ENCODE assay signal across 24 cellular contexts in genomic region chr2:15565994-15566671, GRCh38. TPM values are rescaled to one million over a fixed set of nuclear protein-coding genes. Genes with fewer than 3 reads are reported as not detected.
DNase-seq lines count a peak whose midpoint lies in the region; ATAC-seq, FAIRE-seq and TF ChIP-seq lines count a peak whose summit lies in the region.
"Had no signal": no experiment of that assay in that cellular context is flagged by ENCODE, and none has a peak within 500 bp of the region (broad histone marks: within the 10 kb centered on the region; RNA-seq: fewer than 3 reads in every experiment).

No MANE protein-coding gene starts in this region.

- intact Hi-C loops in HepG2 (cut with micrococcal nuclease; ENCODE audit: unreplicated experiment) (no loop called here), right lobe of liver (cut with DNase I) (no loop called here)

- TF ChIP-seq CTCF in HepG2 (CRISPR knock-in tag; IDR thresholded peaks at IDR 0.05), result no peak
- TF ChIP-seq CTCF in right lobe of liver (IDR thresholded peaks at IDR 0.05), result no peak

- H3K27me3 ChIP-seq in HepG2 (ENCODE audit: control insufficient read depth in 1 of 2, insufficient read depth in 2 of 2, low read length in 2 of 2) (peaks cover 0 to 9% of the 10 kb centered on the region in 2 experiments; a peak in 2 of 5 replicates), right lobe of liver (no peaks in the 10 kb centered on the region)
- H3K27me3 ChIP-seq: BE2C, BLaER1 had no signal

- no peak overlapping the region for H3K4me2 ChIP-seq in HepG2 (ENCODE audit: low read depth, low read length)
- H3K4me2 ChIP-seq: BLaER1 had no signal

- H3K4me3 Mint-ChIP-seq in natural killer cell treated with Interleukin-12 subunit alpha and Interleukin-12 subunit beta and Interleukin-15 and Interleukin-18, amount 100 ng/mL, for 72 hours, result no peak overlapping the region
- H3K4me3 Mint-ChIP-seq: CD14-positive monocyte; CD4-positive, alpha-beta memory T cell; CD8-positive, alpha-beta memory T cell had no signal

- H2AFZ ChIP-seq in HepG2 (ENCODE audit: low read length), result no peak overlapping the region

- H3K36me3 ChIP-seq in HepG2 (replicated peaks in 1 of 2; ENCODE audit: control insufficient read depth in 1 of 2, insufficient read depth in 2 of 2, low read length in 2 of 2), result no peaks in the 10 kb centered on the region
- H3K36me3 ChIP-seq in right lobe of liver, result no peaks in the 10 kb centered on the region
- H3K36me3 ChIP-seq: BE2C, BLaER1 had no signal

- WGBS in HepG2 (ENCODE audit: low lambda C conversion rate), result 1% methylated on average over 2 of the region's 2 CpGs
- WGBS in right lobe of liver (ENCODE audit: insufficient coverage, low coverage, low lambda C conversion rate, missing lambda C conversion rate), result 27% methylated on average over 2 of the region's 2 CpGs

- in situ Hi-C loops in HepG2 (cut with HindIII; ENCODE audit: extremely low pct_ligation_motif_present, low pct_unique_long_range_greater_than_20kb), result no loop called here

- H3K9ac ChIP-seq in HepG2 (ENCODE audit: insufficient read depth, low read depth, low read length), result no peak overlapping the region
- H3K9ac ChIP-seq: BLaER1 had no signal

- no peak overlapping the region for H3K27ac Mint-ChIP-seq in natural killer cell treated with Interleukin-12 subunit alpha and Interleukin-12 subunit beta and Interleukin-15 and Interleukin-18, amount 100 ng/mL, for 72 hours
- H3K27ac Mint-ChIP-seq: CD14-positive monocyte; CD4-positive, alpha-beta memory T cell; CD4-positive, CD25-positive, alpha-beta regulatory T cell; CD8-positive, alpha-beta memory T cell had no signal

- FAIRE-seq in HepG2 (lab: Jason Lieb, UNC), result no peak
- FAIRE-seq: GM12891, GM19239 had no signal

- H3K27me3 Mint-ChIP-seq in natural killer cell treated with Interleukin-12 subunit alpha and Interleukin-12 subunit beta and Interleukin-15 and Interleukin-18, amount 100 ng/mL, for 72 hours, result peaks cover 30 to 49% of the 10 kb centered on the region in 2 donors

- H3K4me1 ChIP-seq in HepG2 (ENCODE audit: insufficient read depth, low read length), result peaks cover 31% of the 10 kb centered on the region
- H3K4me1 ChIP-seq in right lobe of liver, result peaks cover 0 to 5% (median 0%) of the 10 kb centered on the region in 4 donors

- TF ChIP-seq POLR2A in HepG2 (IDR thresholded peaks at IDR 0.05; ENCODE audit: insufficient read depth in 1 of 2, low read depth in 2 of 2, low read length in 2 of 2), result no peak
- TF ChIP-seq POLR2A in right lobe of liver (IDR thresholded peaks at IDR 0.05), result no peak

- CTCF ChIA-PET in HepG2 (lab: Yijun Ruan, JAX; ENCODE audit: low intra/inter-chr PET ratio, low total read pairs), result no interaction called here

- H3K4me1 Mint-ChIP-seq in natural killer cell treated with Interleukin-12 subunit alpha and Interleukin-12 subunit beta and Interleukin-15 and Interleukin-18, amount 100 ng/mL, for 72 hours (ENCODE audit: low read depth in 2 of 2), result peaks cover 9 to 12% of the 10 kb centered on the region in 2 donors

- no peak for TF ChIP-seq RAD21 in HepG2 (CRISPR knock-in tag; IDR thresholded peaks at IDR 0.05)

- no peak for TF ChIP-seq EP300 in HepG2 (IDR thresholded peaks at IDR 0.05; ENCODE audit: low read depth in 2 of 2, low read length in 2 of 2)
- no peak for TF ChIP-seq EP300 in HepG2 (CRISPR knock-in tag; IDR thresholded peaks at IDR 0.05; ENCODE audit: borderline replicate concordance)

- ATAC-seq in HepG2 (no peak), right lobe of liver (no peak), GM21381 (IDR thresholded peaks at IDR 0.05; ENCODE audit: unreplicated experiment) (no peak)
- ATAC-seq in natural killer cell treated with Interleukin-12 subunit alpha and Interleukin-12 subunit beta and Interleukin-15 and Interleukin-18, amount 100 ng/mL, for 72 hours, result no peak

- H3K4me3 ChIP-seq in HepG2 (replicated peaks in 1 of 3; ENCODE audit: insufficient read depth in 1 of 3, low read depth in 2 of 3, low read length in 3 of 3), result no peak overlapping the region
- no peak overlapping the region for H3K4me3 ChIP-seq in right lobe of liver
- H3K4me3 ChIP-seq: BLaER1 had no signal

- no TSS peak for BruUV-seq in HepG2 (replicated peaks; lab: Mats Ljungman, UMichigan)

- no peaks in the 10 kb centered on the region for H3K9me3 Mint-ChIP-seq in natural killer cell treated with Interleukin-12 subunit alpha and Interleukin-12 subunit beta and Interleukin-15 and Interleukin-18, amount 100 ng/mL, for 72 hours
- H3K9me3 Mint-ChIP-seq: CD14-positive monocyte; CD4-positive, alpha-beta memory T cell; CD4-positive, CD25-positive, alpha-beta regulatory T cell; CD8-positive, alpha-beta memory T cell had no signal

- POLR2A ChIA-PET in HepG2 (lab: Yijun Ruan, JAX), result no interaction called here

- H3K36me3 Mint-ChIP-seq in natural killer cell treated with Interleukin-12 subunit alpha and Interleukin-12 subunit beta and Interleukin-15 and Interleukin-18, amount 100 ng/mL, for 72 hours, result no peaks in the 10 kb centered on the region
- H3K36me3 Mint-ChIP-seq: CD14-positive monocyte; CD4-positive, CD25-positive, alpha-beta regulatory T cell had no signal

- no peak for DNase-seq in HepG2 (ENCODE audit: low spot score)
- no peak for DNase-seq in right lobe of liver
- peak; percentile 90 for DNase-seq in SK-N-DZ (ENCODE audit: low spot score)
- no peak for DNase-seq in natural killer cell treated with Interleukin-12 subunit alpha and Interleukin-12 subunit beta and Interleukin-15 and Interleukin-18, amount 100 ng/mL, for 72 hours (ENCODE audit: low spot score)
- DNase-seq: ACHN; BE2C; C1 segment of cervical spinal cord; CD4-positive, alpha-beta memory T cell; CD4-positive, CD25-positive, alpha-beta regulatory T cell; CD8-positive, alpha-beta memory T cell; COR-L47; DMS 273 treated with DMSO at 0.1 percent for 48 hours; DMS153; DMS53; DMS79; DND-41; EL; GDM1 had no signal

- H3K27ac ChIP-seq in HepG2 (ENCODE audit: extremely low read length, insufficient read depth, low read length) (no peak overlapping the region), right lobe of liver (no peak overlapping the region)
- H3K27ac ChIP-seq: 22Rv1, BLaER1 had no signal

- H3K9me3 ChIP-seq in HepG2 (ENCODE audit: low read length) (no peaks in the 10 kb centered on the region), right lobe of liver (no peaks in the 10 kb centered on the region)
- H3K9me3 ChIP-seq: BE2C, BLaER1 had no signal

- H4K20me1 ChIP-seq in HepG2 (ENCODE audit: insufficient read depth, low read length), result no peaks in the 10 kb centered on the region
- H4K20me1 ChIP-seq: BLaER1 had no signal

- H3K79me2 ChIP-seq in HepG2 (ENCODE audit: insufficient read depth, low read length), result peaks cover 2% of the 10 kb centered on the region

RNA-seq across cellular contexts. Expression of gene NBAS, which starts 5.0 kb away (rescaled TPM):
- 58.7 and 61.4 TPM in 2 replicates for total RNA-seq in HepG2 (2016; rRNA removed; fragmentation: Illumina TruSeq; extraction: Trizol)
- 52.9 and 59.9 TPM in 2 replicates for total RNA-seq in HepG2 (2016; cell fraction: cytosol; rRNA removed; fragmentation: Illumina TruSeq; extraction: Trizol; ENCODE audit: low read depth)
- 56.3 and 56.6 TPM in 2 replicates for total RNA-seq in HepG2 (2016; cell fraction: insoluble cytoplasmic fraction; rRNA removed; fragmentation: Illumina TruSeq; extraction: Trizol)
- 27.5 and 33.9 TPM in 2 replicates for total RNA-seq in HepG2 (2016; cell fraction: membrane; rRNA removed; fragmentation: Illumina TruSeq; extraction: Trizol)
- 75.6 and 80.4 TPM in 2 replicates for total RNA-seq in HepG2 (2016; cell fraction: nucleus; rRNA removed; fragmentation: Illumina TruSeq; extraction: Trizol)
- polyA plus RNA-seq in HepG2 (2011; rRNA removed), result 28.8 and 33.6 TPM in 2 replicates
- 29.5 and 30.7 TPM in 2 replicates for polyA plus RNA-seq in HepG2 (2011; cell fraction: cytosol; rRNA removed)
- 23.2 and 23.7 TPM in 2 replicates for polyA plus RNA-seq in HepG2 (2011; cell fraction: nucleus; rRNA removed)
- 26.5 and 30.9 TPM in 2 replicates for polyA plus RNA-seq in HepG2 (2012)
- polyA plus RNA-seq in HepG2 (2016; cell fraction: cytosol; fragmentation: Illumina TruSeq; extraction: Trizol; ENCODE audit: low read depth), result 14.7 and 16.9 TPM in 2 replicates
- polyA plus RNA-seq in HepG2 (2016; cell fraction: insoluble cytoplasmic fraction; fragmentation: Illumina TruSeq; extraction: Trizol; ENCODE audit: low read depth), result 27.5 and 27.7 TPM in 2 replicates
- 5.6 and 6.1 TPM in 2 replicates for polyA plus RNA-seq in HepG2 (2016; cell fraction: membrane; fragmentation: Illumina TruSeq; extraction: Trizol; ENCODE audit: low read depth)
- polyA plus RNA-seq in HepG2 (2016; cell fraction: nucleus; fragmentation: Illumina TruSeq; extraction: Trizol; ENCODE audit: insufficient read depth, low read depth), result 39.1 and 42.0 TPM in 2 replicates
- polyA minus RNA-seq in HepG2 (2011; rRNA and poly(A)+ RNA removed; ENCODE audit: low replicate concordance), result 55.2 and 126 TPM in 2 replicates
- 57.6 and 62.9 TPM in 2 replicates for polyA minus RNA-seq in HepG2 (2011; cell fraction: cytosol; rRNA and poly(A)+ RNA removed)
- polyA minus RNA-seq in HepG2 (2011; cell fraction: nucleus; rRNA and poly(A)+ RNA removed), result 102 and 117 TPM in 2 replicates
- 10 to 100 TPM; 16.1 to 21.8 (median 18.5) TPM for total RNA-seq in right lobe of liver
- 171 and 202 TPM in 2 replicates for polyA plus RNA-seq in SK-N-DZ (2014; cell fraction: cytosol; rRNA removed)
- polyA plus RNA-seq in SK-N-DZ (2014; cell fraction: nucleus; rRNA removed), result 123 and 132 TPM in 2 replicates
- total RNA-seq in natural killer cell treated with Interleukin-12 subunit alpha and Interleukin-12 subunit beta and Interleukin-15 and Interleukin-18, amount 100 ng/mL, for 72 hours, result 10 to 100 TPM; 39.0 to 49.5 TPM

RNA-seq across cellular contexts. Expression of gene DDX1, which starts 25.5 kb away (rescaled TPM):
- total RNA-seq in HepG2 (2016; rRNA removed; fragmentation: Illumina TruSeq; extraction: Trizol) (130 and 254 TPM in 2 replicates), right lobe of liver (10 to 100 TPM; 29.7 to 43.5 (median 37.6) TPM)
- total RNA-seq in HepG2 (2016; cell fraction: cytosol; rRNA removed; fragmentation: Illumina TruSeq; extraction: Trizol; ENCODE audit: low read depth), result 20.7 and 26.0 TPM in 2 replicates
- total RNA-seq in HepG2 (2016; cell fraction: insoluble cytoplasmic fraction; rRNA removed; fragmentation: Illumina TruSeq; extraction: Trizol), result 128 and 254 TPM in 2 replicates
- total RNA-seq in HepG2 (2016; cell fraction: membrane; rRNA removed; fragmentation: Illumina TruSeq; extraction: Trizol), result 42.3 and 49.4 TPM in 2 replicates
- total RNA-seq in HepG2 (2016; cell fraction: nucleus; rRNA removed; fragmentation: Illumina TruSeq; extraction: Trizol), result 114 and 115 TPM in 2 replicates
- 60.9 and 81.6 TPM in 2 replicates for polyA plus RNA-seq in HepG2 (2011; rRNA removed)
- polyA plus RNA-seq in HepG2 (2011; cell fraction: cytosol; rRNA removed), result 36.8 and 56.4 TPM in 2 replicates
- polyA plus RNA-seq in HepG2 (2011; cell fraction: nucleus; rRNA removed), result 33.2 and 43.2 TPM in 2 replicates
- polyA plus RNA-seq in HepG2 (2012), result 87.2 and 121 TPM in 2 replicates
- 17.5 and 20.7 TPM in 2 replicates for polyA plus RNA-seq in HepG2 (2016; cell fraction: cytosol; fragmentation: Illumina TruSeq; extraction: Trizol; ENCODE audit: low read depth)
- polyA plus RNA-seq in HepG2 (2016; cell fraction: insoluble cytoplasmic fraction; fragmentation: Illumina TruSeq; extraction: Trizol; ENCODE audit: low read depth), result 266 and 281 TPM in 2 replicates
- 28.6 and 36.5 TPM in 2 replicates for polyA plus RNA-seq in HepG2 (2016; cell fraction: membrane; fragmentation: Illumina TruSeq; extraction: Trizol; ENCODE audit: low read depth)
- polyA plus RNA-seq in HepG2 (2016; cell fraction: nucleus; fragmentation: Illumina TruSeq; extraction: Trizol; ENCODE audit: insufficient read depth, low read depth), result 120 and 122 TPM in 2 replicates
- polyA minus RNA-seq in HepG2 (2011; rRNA and poly(A)+ RNA removed; ENCODE audit: low replicate concordance), result 15.7 and 27.0 TPM in 2 replicates
- 54.9 and 60.7 TPM in 2 replicates for polyA minus RNA-seq in HepG2 (2011; cell fraction: cytosol; rRNA and poly(A)+ RNA removed)
- 109 and 119 TPM in 2 replicates for polyA minus RNA-seq in HepG2 (2011; cell fraction: nucleus; rRNA and poly(A)+ RNA removed)
- 5,002 and 5,638 TPM in 2 replicates for polyA plus RNA-seq in SK-N-DZ (2014; cell fraction: cytosol; rRNA removed)
- polyA plus RNA-seq in SK-N-DZ (2014; cell fraction: nucleus; rRNA removed), result 4,616 and 5,818 TPM in 2 replicates
- 10 to 100 TPM; 89.2 to 91.6 TPM for total RNA-seq in natural killer cell treated with Interleukin-12 subunit alpha and Interleukin-12 subunit beta and Interleukin-15 and Interleukin-18, amount 100 ng/mL, for 72 hours
